ENCODE assay signal across 25 cellular contexts in genomic region chr1:30467101-30467500, GRCh38.
"Had no signal": no experiment of that assay in that cellular context is flagged by ENCODE, and none has a peak within 500 bp of the region (broad histone marks: within the 10 kb centered on the region; RNA-seq: fewer than 3 reads in every experiment).

No MANE protein-coding gene starts in this region.

- ATAC-seq: esophagus mucosa; gastrocnemius medialis; left lobe of liver; naive thymus-derived CD4-positive, alpha-beta T cell; psoas muscle; right cardiac atrium; stimulated activated effector memory CD8-positive, alpha-beta T cell treated with anti-CD3 and anti-CD28 coated beads, Interleukin-12 subunit alpha, Interleukin-12 subunit beta, amount 100 ng/mL, for 72 hours had no signal

- H3K36me3 ChIP-seq: gastrocnemius medialis, neural progenitor cell, stomach, tibial artery had no signal

- H3K27ac ChIP-seq: dorsolateral prefrontal cortex, epithelial cell of prostate, gastrocnemius medialis, neural progenitor cell, psoas muscle, stomach, testis, tibial artery had no signal

- H3K9me3 ChIP-seq: gastrocnemius medialis, psoas muscle, stomach, testis, tibial artery had no signal

- H3K9me3 Mint-ChIP-seq: nephron; neural progenitor cell; stimulated activated effector memory CD8-positive, alpha-beta T cell treated with anti-CD3 and anti-CD28 coated beads, Interleukin-12 subunit alpha, Interleukin-12 subunit beta, amount 100 ng/mL, for 72 hours; type B pancreatic cell had no signal

- H2AFZ ChIP-seq: neural progenitor cell had no signal

- H3K9ac ChIP-seq: neural progenitor cell had no signal

- H3K36me3 Mint-ChIP-seq: naive thymus-derived CD4-positive, alpha-beta T cell; neural progenitor cell; stimulated activated effector memory CD8-positive, alpha-beta T cell treated with anti-CD3 and anti-CD28 coated beads, Interleukin-12 subunit alpha, Interleukin-12 subunit beta, amount 100 ng/mL, for 72 hours; type B pancreatic cell had no signal

- H3K4me3 Mint-ChIP-seq: naive thymus-derived CD4-positive, alpha-beta T cell; nephron; neural progenitor cell; stimulated activated effector memory CD8-positive, alpha-beta T cell treated with anti-CD3 and anti-CD28 coated beads, Interleukin-12 subunit alpha, Interleukin-12 subunit beta, amount 100 ng/mL, for 72 hours; type B pancreatic cell had no signal

- H3K4me1 ChIP-seq: gastrocnemius medialis, neural progenitor cell, psoas muscle, stomach, testis, tibial artery had no signal

- H3K4me1 Mint-ChIP-seq: naive thymus-derived CD4-positive, alpha-beta T cell; nephron; neural progenitor cell had no signal

- DNase-seq: effector CD4-positive, alpha-beta T cell; foreskin fibroblast; gastrocnemius medialis; mesenchymal stem cell; midbrain; naive thymus-derived CD4-positive, alpha-beta T cell; nucleus accumbens; right cardiac atrium; small intestine; stimulated activated CD4-positive, alpha-beta T cell treated with anti-CD3 and anti-CD28 coated beads, Interleukin-12 subunit alpha, Interleukin-12 subunit beta, amount 100 ng/mL, for 4 hours; stimulated activated CD4-positive, alpha-beta T cell treated with anti-CD3 and anti-CD28 coated beads, Interleukin-2, amount 100 ng/mL, for 24 hours; stimulated activated CD4-positive, alpha-beta T cell treated with anti-CD3 and anti-CD28 coated beads, Interleukin-4, amount 100 ng/mL, for 24 hours; stimulated activated naive CD4-positive, alpha-beta T cell treated with Interleukin-2 at 50 U/mL for 16 hours; stomach; testis had no signal

- H3K4me3 ChIP-seq: dorsolateral prefrontal cortex, gastrocnemius medialis, neural progenitor cell, psoas muscle, stomach, testis, tibial artery had no signal

- H3K4me2 ChIP-seq: neural progenitor cell had no signal

- H3K27ac Mint-ChIP-seq: naive thymus-derived CD4-positive, alpha-beta T cell; nephron; neural progenitor cell; stimulated activated effector memory CD8-positive, alpha-beta T cell treated with anti-CD3 and anti-CD28 coated beads, Interleukin-12 subunit alpha, Interleukin-12 subunit beta, amount 100 ng/mL, for 72 hours; type B pancreatic cell had no signal

- H3K27me3 ChIP-seq: neural progenitor cell, testis had no signal
